ENCODE assay signal across 25 cellular contexts in genomic region chr3:71232895-71233294, GRCh38.
A peak's percentile ranks its signal among the peaks of the same experiment; 100 is the strongest.
DNase-seq lines count a peak whose midpoint lies in the region; ATAC-seq and TF ChIP-seq lines count a peak whose summit lies in the region.
"Had no signal": no experiment of that assay in that cellular context is flagged by ENCODE, and none has a peak within 500 bp of the region (broad histone marks: within the 10 kb centered on the region; RNA-seq: fewer than 3 reads in every experiment).

No MANE protein-coding gene starts in this region.

- H3K4me2 ChIP-seq in neural cell (ENCODE audit: low read length): no peak overlapping the region
- no peak overlapping the region for H3K4me2 ChIP-seq in mesenchymal stem cell (ENCODE audit: low read length, poor library complexity, severe bottlenecking)
- H3K4me2 ChIP-seq: BLaER1 treated with 17β-estradiol and CSF1 and Interleukin-3, amounts not matched to agents 10 nM and 100 nM; GM23338 had no signal

- CTCF ChIA-PET in activated B cell treated with CpG ODN at 0.5 μM for 24 hours (lab: Charles Lee): interaction anchor here (0.6 kb wide), 1 partner anchor 187 kb away, joined by 3 read pairs; no protein-coding TSS in a partner anchor
- CTCF ChIA-PET in GM10248 (lab: Yijun Ruan, JAX): interaction anchor here (0.7 to 1.5 kb wide), 3 partner anchors 10 to 131 kb away, joined by 3 read pairs; no protein-coding TSS in a partner anchor

- no peaks in the 10 kb centered on the region for H3K79me2 ChIP-seq in neural cell (replicated peaks; ENCODE audit: insufficient read depth, low read length)

- TF ChIP-seq RAD21 in neural cell (conservative IDR thresholded peaks at IDR 0.05): no peak

- H3K36me3 ChIP-seq in neural cell (ENCODE audit: insufficient read depth, low read length) (no peaks in the 10 kb centered on the region), mesenchymal stem cell (ENCODE audit: control insufficient read depth in 1 of 2, insufficient read depth in 2 of 2, low read depth in 1 of 2, low read length in 2 of 2) (no peaks in the 10 kb centered on the region)
- H3K36me3 ChIP-seq: BLaER1 treated with 17β-estradiol and CSF1 and Interleukin-3, amounts not matched to agents 10 nM and 100 nM had no signal

- no peaks in the 10 kb centered on the region for H3K9me3 Mint-ChIP-seq in activated naive CD4-positive, alpha-beta T cell treated with anti-CD3 and anti-CD28 coated beads, Interleukin-2, amount 50 U/mL, for 24 hours
- H3K9me3 Mint-ChIP-seq in activated B cell treated with CpG ODN at 0.5 μM for 24 hours: no peaks in the 10 kb centered on the region
- H3K9me3 Mint-ChIP-seq in activated naive CD8-positive, alpha-beta T cell treated with anti-CD3 and anti-CD28 coated beads, Interleukin-2, amount 50 U/mL, for 24 hours: no peaks in the 10 kb centered on the region
- H3K9me3 Mint-ChIP-seq: GM23338, H9 had no signal

- no peaks in the 10 kb centered on the region for H4K20me1 ChIP-seq in neural cell (ENCODE audit: insufficient read depth)
- H4K20me1 ChIP-seq: BLaER1 treated with 17β-estradiol and CSF1 and Interleukin-3, amounts not matched to agents 10 nM and 100 nM had no signal

- intact Hi-C loops in activated B cell treated with CpG ODN at 0.5 μM for 24 hours (cut with micrococcal nuclease): no loop called here

- no peak overlapping the region for H4K8ac ChIP-seq in mesenchymal stem cell (ENCODE audit: low read length)

- H3K4me3 Mint-ChIP-seq in activated naive CD4-positive, alpha-beta T cell treated with anti-CD3 and anti-CD28 coated beads, Interleukin-2, amount 50 U/mL, for 24 hours: no peak overlapping the region
- no peak overlapping the region for H3K4me3 Mint-ChIP-seq in activated B cell treated with CpG ODN at 0.5 μM for 24 hours
- H3K4me3 Mint-ChIP-seq in activated naive CD8-positive, alpha-beta T cell treated with anti-CD3 and anti-CD28 coated beads, Interleukin-2, amount 50 U/mL, for 24 hours: no peak overlapping the region
- H3K4me3 Mint-ChIP-seq: CD4-positive, alpha-beta memory T cell; GM23338; H9 had no signal

- peaks cover 41% of the 10 kb centered on the region for H3K79me1 ChIP-seq in mesenchymal stem cell (replicated peaks; ENCODE audit: low read length, poor library complexity, severe bottlenecking)

- no peak for ATAC-seq in activated B cell treated with CpG ODN at 0.5 μM for 24 hours (ENCODE audit: low read depth)
- no peak for ATAC-seq in activated naive CD8-positive, alpha-beta T cell treated with anti-CD3 and anti-CD28 coated beads, Interleukin-2, amount 50 U/mL, for 24 hours
- ATAC-seq in HG02623 (IDR thresholded peaks at IDR 0.05; ENCODE audit: unreplicated experiment): no peak
- ATAC-seq: GM23338 had no signal

- H3K27me3 Mint-ChIP-seq in activated naive CD4-positive, alpha-beta T cell treated with anti-CD3 and anti-CD28 coated beads, Interleukin-2, amount 50 U/mL, for 24 hours: no peaks in the 10 kb centered on the region
- no peaks in the 10 kb centered on the region for H3K27me3 Mint-ChIP-seq in activated B cell treated with CpG ODN at 0.5 μM for 24 hours
- H3K27me3 Mint-ChIP-seq in activated naive CD8-positive, alpha-beta T cell treated with anti-CD3 and anti-CD28 coated beads, Interleukin-2, amount 50 U/mL, for 24 hours: no peaks in the 10 kb centered on the region
- H3K27me3 Mint-ChIP-seq: CD4-positive, alpha-beta memory T cell had no signal

- 98% methylated on average over 2 of the region's 3 CpGs for WGBS in mesenchymal stem cell

- peak overlapping the region; percentile 86 for H3K27ac Mint-ChIP-seq in activated naive CD4-positive, alpha-beta T cell treated with anti-CD3 and anti-CD28 coated beads, Interleukin-2, amount 50 U/mL, for 24 hours
- H3K27ac Mint-ChIP-seq in activated B cell treated with CpG ODN at 0.5 μM for 24 hours: peak overlapping the region; percentile 59
- peak overlapping the region; percentile 98 for H3K27ac Mint-ChIP-seq in activated naive CD8-positive, alpha-beta T cell treated with anti-CD3 and anti-CD28 coated beads, Interleukin-2, amount 50 U/mL, for 24 hours
- H3K27ac Mint-ChIP-seq: GM23338, IgD-negative memory B cell had no signal

- H3F3A ChIP-seq in neural cell (ENCODE audit: insufficient read depth, low read length, poor library complexity, severe bottlenecking): peaks cover 4% of the 10 kb centered on the region

- no peak overlapping the region for H3K14ac ChIP-seq in mesenchymal stem cell (ENCODE audit: low read length in 2 of 2)

- H2BK120ac ChIP-seq in mesenchymal stem cell (ENCODE audit: low read depth, low read length): no peak overlapping the region

- H2AFZ ChIP-seq in neural cell (ENCODE audit: low read depth, low read length): no peak overlapping the region
- H2AFZ ChIP-seq in mesenchymal stem cell (ENCODE audit: low read depth, low read length): no peak overlapping the region
- H2AFZ ChIP-seq: GM23338 had no signal

- H3K23ac ChIP-seq in mesenchymal stem cell (ENCODE audit: low read length in 2 of 2): no peak overlapping the region

- H3K4me1 Mint-ChIP-seq in activated naive CD4-positive, alpha-beta T cell treated with anti-CD3 and anti-CD28 coated beads, Interleukin-2, amount 50 U/mL, for 24 hours: peaks cover 77% of the 10 kb centered on the region
- H3K4me1 Mint-ChIP-seq in activated B cell treated with CpG ODN at 0.5 μM for 24 hours: peaks cover 69% of the 10 kb centered on the region
- H3K4me1 Mint-ChIP-seq in activated naive CD8-positive, alpha-beta T cell treated with anti-CD3 and anti-CD28 coated beads, Interleukin-2, amount 50 U/mL, for 24 hours: peaks cover 80% of the 10 kb centered on the region

- TF ChIP-seq EP300 in neural cell (conservative IDR thresholded peaks at IDR 0.05; ENCODE audit: poor library complexity, severe bottlenecking): no peak

- H2BK15ac ChIP-seq in mesenchymal stem cell (ENCODE audit: low read depth, poor library complexity, severe bottlenecking): no peak overlapping the region

- no peak overlapping the region for H2AK5ac ChIP-seq in mesenchymal stem cell (ENCODE audit: low read length, severe bottlenecking)

- H3K9me2 ChIP-seq in neural cell (ENCODE audit: insufficient read depth, low read length): no peaks in the 10 kb centered on the region

- H3K27ac ChIP-seq in neural cell (ENCODE audit: low read length): peak overlapping the region; percentile 9
- H3K27ac ChIP-seq in mesenchymal stem cell (ENCODE audit: low read length, poor library complexity, severe bottlenecking): no peak overlapping the region
- H3K27ac ChIP-seq: BLaER1 treated with 17β-estradiol and CSF1 and Interleukin-3, amounts not matched to agents 10 nM and 100 nM had no signal

- no peaks in the 10 kb centered on the region for H3K4me1 ChIP-seq in mesenchymal stem cell (ENCODE audit: control insufficient read depth, insufficient read depth, low read depth, low read length)
- H3K4me1 ChIP-seq: BLaER1 treated with 17β-estradiol and CSF1 and Interleukin-3, amounts not matched to agents 10 nM and 100 nM had no signal

- peaks cover 28% of the 10 kb centered on the region for H3K36me3 Mint-ChIP-seq in activated naive CD4-positive, alpha-beta T cell treated with anti-CD3 and anti-CD28 coated beads, Interleukin-2, amount 50 U/mL, for 24 hours
- H3K36me3 Mint-ChIP-seq in activated B cell treated with CpG ODN at 0.5 μM for 24 hours (ENCODE audit: low read depth): peaks cover 37% of the 10 kb centered on the region
- H3K36me3 Mint-ChIP-seq in activated naive CD8-positive, alpha-beta T cell treated with anti-CD3 and anti-CD28 coated beads, Interleukin-2, amount 50 U/mL, for 24 hours (ENCODE audit: low read depth): peaks cover 38% of the 10 kb centered on the region

- H3K4me3 ChIP-seq in neural cell (ENCODE audit: low read length) (no peak overlapping the region), mesenchymal stem cell (ENCODE audit: insufficient read depth in 1 of 2, low read depth in 1 of 2, low read length in 2 of 2) (no peak overlapping the region)
- H3K4me3 ChIP-seq: BLaER1 treated with 17β-estradiol and CSF1 and Interleukin-3, amounts not matched to agents 10 nM and 100 nM; GM23338 had no signal

- no peaks in the 10 kb centered on the region for H3K27me3 ChIP-seq in neural cell (ENCODE audit: insufficient read depth, low read depth, low read length)
- H3K27me3 ChIP-seq in mesenchymal stem cell (ENCODE audit: control insufficient read depth in 1 of 2, insufficient read depth in 1 of 2, low read length in 2 of 2): no peaks in the 10 kb centered on the region
- H3K27me3 ChIP-seq: BLaER1 treated with 17β-estradiol and CSF1 and Interleukin-3, amounts not matched to agents 10 nM and 100 nM had no signal

- H4K91ac ChIP-seq in mesenchymal stem cell (ENCODE audit: low read length): no peak overlapping the region

- H3K9ac ChIP-seq in neural cell (ENCODE audit: low read length) (no peak overlapping the region), mesenchymal stem cell (ENCODE audit: low read length) (no peak overlapping the region)
- H3K9ac ChIP-seq: BLaER1 treated with 17β-estradiol and CSF1 and Interleukin-3, amounts not matched to agents 10 nM and 100 nM had no signal

- POLR2A ChIA-PET in activated B cell treated with CpG ODN at 0.5 μM for 24 hours (lab: Charles Lee) (interaction anchor here (0.6 to 1.0 kb wide), 6 partner anchors 9 to 349 kb away, joined by 3 to 7 read pairs (median 4); no protein-coding TSS in a partner anchor), GM10248 (lab: Yijun Ruan, JAX) (no interaction called here)

- H2BK5ac ChIP-seq in mesenchymal stem cell (ENCODE audit: low read depth, low read length, poor library complexity, severe bottlenecking): no peak overlapping the region

- H2BK12ac ChIP-seq in mesenchymal stem cell (ENCODE audit: low read length in 2 of 2): no peak overlapping the region

- no peak for TF ChIP-seq CTCF in activated B cell treated with CpG ODN at 0.5 μM for 24 hours (IDR thresholded peaks at IDR 0.05)
- no peak for TF ChIP-seq CTCF in neural cell (IDR thresholded peaks at IDR 0.05; ENCODE audit: poor library complexity, severe bottlenecking)
- TF ChIP-seq CTCF in GM10248 (IDR thresholded peaks at IDR 0.05; ENCODE audit: control extremely low read depth, extremely low read depth, low read depth, missing control alignments): no peak

- no peak for DNase-seq in activated naive CD4-positive, alpha-beta T cell treated with anti-CD3 and anti-CD28 coated beads, Interleukin-2, amount 50 U/mL, for 16 hours
- DNase-seq in activated B cell treated with CpG ODN at 0.5 μM for 24 hours: no peak
- DNase-seq in activated naive CD8-positive, alpha-beta T cell treated with anti-CD3 and anti-CD28 coated beads, Interleukin-2, amount 50 U/mL, for 24 hours: no peak
- no peak for DNase-seq in GM10248 (ENCODE audit: extremely low spot score)
- DNase-seq in mesenchymal stem cell: no peak
- DNase-seq: AML-193; CD4-positive, alpha-beta memory T cell; COR-L47; DMS53; H9; NCI-H1048; NCI-H1417; NCI-H1694; NCI-H2081; NCI-H226; NCI-H510A; NCI-H69; Right ventricle myocardium superior; RPMI8226 had no signal

- no peak overlapping the region for H3K18ac ChIP-seq in mesenchymal stem cell (ENCODE audit: low read depth in 1 of 2, low read length in 2 of 2)

- H3K4ac ChIP-seq in mesenchymal stem cell (ENCODE audit: low read depth in 1 of 2, low read length in 2 of 2): no peak overlapping the region

- H3K9me3 ChIP-seq in neural cell (ENCODE audit: low read length) (no peaks in the 10 kb centered on the region), mesenchymal stem cell (ENCODE audit: control insufficient read depth, low read length) (no peaks in the 10 kb centered on the region)
